1 cellular context compared by ENCODE assay signal in the genomic region with DNA sequence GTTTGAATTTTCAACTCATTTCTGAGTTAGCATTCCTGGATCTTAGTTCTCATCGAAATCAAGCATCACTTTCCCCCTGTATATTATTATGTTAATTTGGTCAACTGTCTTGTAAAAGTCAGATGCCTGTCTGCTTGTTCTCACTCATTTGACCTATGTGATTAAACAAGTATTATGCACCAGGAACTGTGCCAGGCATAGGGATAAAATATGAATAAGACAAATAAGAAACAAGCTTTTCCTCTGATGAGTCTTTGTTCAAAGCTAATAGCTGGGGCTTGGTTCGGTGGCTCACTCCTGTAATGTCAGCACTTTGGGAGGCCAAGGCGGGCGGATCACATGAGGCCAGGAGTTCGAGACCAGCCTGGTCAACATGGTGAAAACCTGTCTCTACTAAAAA.
TF ChIP-seq lines count a peak whose summit lies in the region.

No MANE protein-coding gene starts in this region.

TF ChIP-seq in K562, 482 proteins besides CTCF, POLR2A, EP300 and RAD21 (continued from another document):
- TF ChIP-seq ZBTB9 (CRISPR knock-in tag; IDR thresholded peaks at IDR 0.05) = no peak
- TF ChIP-seq HDAC1 (IDR thresholded peaks at IDR 0.05) = no peak
- TF ChIP-seq NEUROD1 (IDR thresholded peaks at IDR 0.05; ENCODE audit: borderline replicate concordance, low read depth, low read length, partially characterized antibody) = no peak
- TF ChIP-seq, protein P1, sequence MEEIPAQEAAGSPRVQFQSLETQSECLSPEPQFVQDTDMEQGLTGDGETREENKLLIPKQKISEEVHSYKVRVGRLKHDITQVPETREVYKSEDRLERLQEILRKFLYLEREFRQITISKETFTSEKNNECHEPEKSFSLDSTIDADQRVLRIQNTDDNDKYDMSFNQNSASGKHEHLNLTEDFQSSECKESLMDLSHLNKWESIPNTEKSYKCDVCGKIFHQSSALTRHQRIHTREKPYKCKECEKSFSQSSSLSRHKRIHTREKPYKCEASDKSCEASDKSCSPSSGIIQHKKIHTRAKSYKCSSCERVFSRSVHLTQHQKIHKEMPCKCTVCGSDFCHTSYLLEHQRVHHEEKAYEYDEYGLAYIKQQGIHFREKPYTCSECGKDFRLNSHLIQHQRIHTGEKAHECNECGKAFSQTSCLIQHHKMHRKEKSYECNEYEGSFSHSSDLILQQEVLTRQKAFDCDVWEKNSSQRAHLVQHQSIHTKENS (CRISPR knock-in tag; IDR thresholded peaks at IDR 0.05) = no peak
- no peak for TF ChIP-seq ZBTB49 (CRISPR knock-in tag; IDR thresholded peaks at IDR 0.05; ENCODE audit: borderline replicate concordance)
- no peak for TF ChIP-seq CBFA2T2 (conservative IDR thresholded peaks at IDR 0.05)
- TF ChIP-seq STAT5A (IDR thresholded peaks at IDR 0.05; ENCODE audit: borderline replicate concordance, low read length) = no peak
